Comparison of ENCODE assay signal across 1 cellular context in the genomic region with DNA sequence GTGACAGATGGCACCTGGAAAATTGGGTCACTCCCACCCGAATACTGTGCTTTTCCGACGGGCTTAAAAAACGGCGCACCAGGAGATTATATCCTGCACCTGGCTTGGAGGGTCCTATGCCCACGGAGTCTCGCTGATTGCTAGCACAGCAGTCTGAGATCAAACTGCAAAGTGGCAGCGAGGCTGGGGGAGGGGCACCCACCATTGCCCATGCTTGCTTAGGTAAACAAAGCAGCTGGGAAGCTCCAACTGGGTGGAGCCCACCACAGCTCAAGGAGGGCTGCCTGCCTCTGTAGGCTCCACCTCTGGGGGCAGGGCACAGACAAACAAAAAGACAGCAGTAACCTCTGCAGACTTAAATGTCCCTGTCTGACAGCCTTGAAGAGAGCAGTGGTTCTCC.
DNase-seq lines count a peak whose midpoint lies in the region; ATAC-seq, FAIRE-seq and TF ChIP-seq lines count a peak whose summit lies in the region.
"Not testable (repeated sequence)": the region's sequence is repeated elsewhere in the genome, so short reads cannot be mapped to it uniquely, and the experiment has no call there.

No MANE protein-coding gene starts in this region.

- not testable (repeated sequence) for DNase-seq in HepG2 (ENCODE audit: low spot score)

- intact Hi-C loops in HepG2 (cut with micrococcal nuclease; ENCODE audit: unreplicated experiment) = not testable (repeated sequence)

- TF ChIP-seq RAD21 in HepG2 (CRISPR knock-in tag; IDR thresholded peaks at IDR 0.05) = not testable (repeated sequence)

- H3K9me3 ChIP-seq in HepG2 (ENCODE audit: low read length) = not testable (repeated sequence)

- not testable (repeated sequence) for H4K20me1 ChIP-seq in HepG2 (ENCODE audit: insufficient read depth, low read length)

- in situ Hi-C loops in HepG2 (cut with HindIII; ENCODE audit: extremely low pct_ligation_motif_present, low pct_unique_long_range_greater_than_20kb) = not testable (repeated sequence)

- H3K4me3 ChIP-seq in HepG2 (replicated peaks in 1 of 3; ENCODE audit: insufficient read depth in 1 of 3, low read depth in 2 of 3, low read length in 3 of 3) = not testable (repeated sequence)

- not testable (repeated sequence) for FAIRE-seq in HepG2 (lab: Jason Lieb, UNC)

- CTCF ChIA-PET in HepG2 (lab: Yijun Ruan, JAX; ENCODE audit: low intra/inter-chr PET ratio, low total read pairs) = not testable (repeated sequence)

- H2AFZ ChIP-seq in HepG2 (ENCODE audit: low read length) = not testable (repeated sequence)

- not testable (repeated sequence) for H3K27ac ChIP-seq in HepG2 (ENCODE audit: extremely low read length, insufficient read depth, low read length)

- not testable (repeated sequence) for H3K36me3 ChIP-seq in HepG2 (replicated peaks in 1 of 2; ENCODE audit: control insufficient read depth in 1 of 2, insufficient read depth in 2 of 2, low read length in 2 of 2)

- POLR2A ChIA-PET in HepG2 (lab: Yijun Ruan, JAX) = not testable (repeated sequence)

- not testable (repeated sequence) for BruUV-seq in HepG2 (replicated peaks; lab: Mats Ljungman, UMichigan)

- ATAC-seq in HepG2 = not testable (repeated sequence)

- TF ChIP-seq CTCF in HepG2 (CRISPR knock-in tag; IDR thresholded peaks at IDR 0.05) = not testable (repeated sequence)

- not testable (repeated sequence) for TF ChIP-seq EP300 in HepG2 (IDR thresholded peaks at IDR 0.05; ENCODE audit: low read depth in 2 of 2, low read length in 2 of 2); HepG2 (CRISPR knock-in tag; IDR thresholded peaks at IDR 0.05; ENCODE audit: borderline replicate concordance)

- peaks cover 24% of the 10 kb centered on the region for H3K4me1 ChIP-seq in HepG2 (ENCODE audit: insufficient read depth, low read length)

- H3K9ac ChIP-seq in HepG2 (ENCODE audit: insufficient read depth, low read depth, low read length) = not testable (repeated sequence)

- not testable (repeated sequence) for H3K27me3 ChIP-seq in HepG2 (ENCODE audit: control insufficient read depth in 1 of 2, insufficient read depth in 2 of 2, low read length in 2 of 2)

- 91% methylated on average over 8 of the region's 8 CpGs for WGBS in HepG2 (ENCODE audit: low lambda C conversion rate)

- H3K79me2 ChIP-seq in HepG2 (ENCODE audit: insufficient read depth, low read length) = not testable (repeated sequence)

- not testable (repeated sequence) for H3K4me2 ChIP-seq in HepG2 (ENCODE audit: low read depth, low read length)

- TF ChIP-seq POLR2A in HepG2 (IDR thresholded peaks at IDR 0.05; ENCODE audit: insufficient read depth in 1 of 2, low read depth in 2 of 2, low read length in 2 of 2) = not testable (repeated sequence)

TF ChIP-seq in HepG2, 621 proteins besides CTCF, POLR2A, EP300 and RAD21:
- TF ChIP-seq HOXA3 (CRISPR knock-in tag; IDR thresholded peaks at IDR 0.05) (peak; percentile 32; the same call in 1 of the 2 replicates), ZNF605 (CRISPR knock-in tag; IDR thresholded peaks at IDR 0.05) (peak; percentile 46; the same call in 1 of the 2 replicates), POGZ (CRISPR knock-in tag; IDR thresholded peaks at IDR 0.05) (0 out of 2 replicates have a peak, but pooled peaks have one; percentile 31), ZMYM4 (CRISPR knock-in tag; IDR thresholded peaks at IDR 0.05) (peak; percentile 39; the same call in 1 of the 2 replicates), FOXA1 (CRISPR knock-in tag; IDR thresholded peaks at IDR 0.05) (peak; percentile 72), ARID5B (CRISPR knock-in tag; IDR thresholded peaks at IDR 0.05) (peak; percentile 33; the same call in 1 of the 2 replicates), FOXA3 (CRISPR knock-in tag; IDR thresholded peaks at IDR 0.05) (peak; percentile 69), SALL1 (CRISPR knock-in tag; IDR thresholded peaks at IDR 0.05) (0 out of 2 replicates have a peak, but pooled peaks have one; percentile 20), ZNF281 (CRISPR knock-in tag; IDR thresholded peaks at IDR 0.05; ENCODE audit: borderline replicate concordance) (peak; percentile 91), ZNF687 (CRISPR knock-in tag; IDR thresholded peaks at IDR 0.05) (peak; percentile 33; the same call in 1 of the 2 replicates)
- not testable (repeated sequence) for TF ChIP-seq FOXA1 (IDR thresholded peaks at IDR 0.05)
